7 cellular contexts compared by ENCODE assay signal in the genomic region with DNA sequence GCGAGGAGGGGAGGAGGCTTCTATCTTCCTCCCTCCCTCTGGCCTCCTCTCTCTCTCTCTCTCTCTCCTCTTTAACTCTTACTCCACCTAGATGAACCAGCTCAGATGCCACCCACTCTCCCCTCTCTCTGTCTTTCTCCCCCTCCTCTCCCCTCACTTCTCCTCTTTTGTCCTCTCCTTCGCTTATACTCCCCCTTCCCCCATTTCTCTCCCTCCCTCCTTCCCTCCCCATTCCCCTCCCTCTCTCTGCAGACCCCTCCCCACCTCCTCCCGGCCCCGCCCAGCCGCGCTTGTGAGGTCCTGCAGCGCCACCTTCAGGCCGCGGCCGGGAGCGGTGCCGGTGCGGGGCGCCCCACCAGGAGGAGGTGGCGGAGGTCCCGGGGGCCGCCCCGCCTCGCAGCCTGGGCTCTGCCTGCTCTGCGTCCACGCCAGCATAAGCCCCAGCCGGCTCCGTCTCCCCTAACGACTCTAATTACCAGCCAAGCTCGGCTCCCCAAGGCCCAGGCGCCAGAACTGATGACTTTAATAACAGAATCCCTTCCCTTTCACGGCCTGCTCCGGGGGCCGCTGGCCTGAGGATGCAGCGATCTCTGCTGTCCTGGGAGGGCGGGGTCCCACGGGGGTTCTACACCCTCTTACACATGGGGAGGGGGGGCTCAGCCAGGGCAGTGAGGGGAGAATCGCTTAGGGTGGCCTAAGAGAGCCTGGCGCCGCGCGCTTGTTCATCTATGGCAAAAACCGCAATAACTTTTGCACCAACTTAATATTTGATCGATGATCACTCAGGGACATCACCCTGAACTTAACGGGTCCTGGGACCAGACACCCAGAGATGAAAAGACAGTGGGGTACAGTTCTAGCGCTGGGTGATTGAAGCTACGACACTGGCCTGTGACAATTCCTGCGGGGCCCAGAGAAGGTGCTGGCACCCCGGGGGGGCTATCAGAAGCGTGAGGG.
DNase-seq lines count a peak whose midpoint lies in the region; ATAC-seq and TF ChIP-seq lines count a peak whose summit lies in the region.

No MANE protein-coding gene starts in this region.

- ATAC-seq in HG03520 (IDR thresholded peaks at IDR 0.05; ENCODE audit: unreplicated experiment) (no peak), GM21529 (IDR thresholded peaks at IDR 0.05; ENCODE audit: unreplicated experiment) (no peak)

- H3K4me3 ChIP-seq in mammary epithelial cell (replicated peaks in 1 of 3; ENCODE audit: insufficient read depth in 1 of 3, low read depth in 2 of 3, low read length in 3 of 3): no peak overlapping the region

- H2AFZ ChIP-seq in mammary epithelial cell (ENCODE audit: low read depth, low read length): peak overlapping the region; percentile 49

- no peak overlapping the region for H3K27ac ChIP-seq in mammary epithelial cell (ENCODE audit: insufficient read depth, low read depth, low read length)

- CTCF ChIA-PET in mammary epithelial cell (lab: Charles Lee; ENCODE audit: low non-redundant PET): interaction anchor here (0.5 to 1.0 kb wide), 2 partner anchors 376 to 399 kb away, joined by 3 to 9 read pairs; no protein-coding TSS in a partner anchor

- no peak overlapping the region for H3K4me2 ChIP-seq in mammary epithelial cell (ENCODE audit: insufficient read depth, low read depth, low read length)

- peaks cover 14% of the 10 kb centered on the region for H3K4me1 ChIP-seq in mammary epithelial cell (ENCODE audit: insufficient read depth, low read length)

- intact Hi-C loops in mammary epithelial cell (cut with micrococcal nuclease): loop anchor here (2.0 to 10.0 kb wide), 3 partner anchors 613 to 849 kb away; partner anchors contain the start of gene PTPRU

- H3K79me2 ChIP-seq in mammary epithelial cell (ENCODE audit: insufficient read depth, low read length): no peaks in the 10 kb centered on the region

- in situ Hi-C loops in mammary epithelial cell (cut with MboI; ENCODE audit: low sequenced_read_pairs in 2 of 2): loop anchor here in 1 of 2 donors (10.0 to 25.0 kb wide), 6 partner anchors 171 to 849 kb away; partner anchors contain the start of genes MATN1, MECR and PTPRU

- no peaks in the 10 kb centered on the region for H3K27me3 ChIP-seq in mammary epithelial cell (ENCODE audit: insufficient read depth, low read length)

- dilution Hi-C loops in mammary epithelial cell (cut with HindIII; ENCODE audit: low sequenced_read_pairs): no loop called here

- DNase-seq in NCI-H69 (lab: John Stamatoyannopoulos, UW) (peak; percentile 86), mammary epithelial cell (no peak), kidney tubule cell (ENCODE audit: low spot score) (peak; percentile 39)
- peak; percentile 75 for DNase-seq in stimulated activated CD8-positive, alpha-beta memory T cell treated with anti-CD3 and anti-CD28 coated beads, Interleukin-4, amount 100 ng/mL, for 48 hours

- no peak overlapping the region for H3K9ac ChIP-seq in mammary epithelial cell (ENCODE audit: insufficient read depth, low read length)

- H3K9me3 ChIP-seq in mammary epithelial cell (replicated peaks; ENCODE audit: insufficient read depth, low read length): peaks cover 2% of the 10 kb centered on the region

- H4K20me1 ChIP-seq in mammary epithelial cell (ENCODE audit: insufficient read depth, low read length): no peaks in the 10 kb centered on the region

- BruUV-seq in mammary epithelial cell (replicated peaks; lab: Mats Ljungman, UMichigan): no TSS peak

- H3K36me3 ChIP-seq in mammary epithelial cell (ENCODE audit: insufficient read depth, low read length): no peaks in the 10 kb centered on the region

- 32% methylated on average over 16 of the region's 45 CpGs for WGBS in mammary epithelial cell (ENCODE audit: low coverage, missing lambda C conversion rate)

- TF ChIP-seq CTCF in GM12874 (IDR thresholded peaks at IDR 0.05; ENCODE audit: insufficient read depth, low read depth, low read length) (peak; percentile 57), mammary epithelial cell (conservative IDR thresholded peaks at IDR 0.05 in 1 of 2, IDR thresholded peaks at IDR 0.05 in 1 of 2; ENCODE audit: extremely low read depth in 1 of 2, insufficient read depth in 1 of 2, low read depth in 1 of 2, low read length in 2 of 2) (peak; percentile 38 to 73)
